ENCODE assay signal across 8 cellular contexts in the genomic region with DNA sequence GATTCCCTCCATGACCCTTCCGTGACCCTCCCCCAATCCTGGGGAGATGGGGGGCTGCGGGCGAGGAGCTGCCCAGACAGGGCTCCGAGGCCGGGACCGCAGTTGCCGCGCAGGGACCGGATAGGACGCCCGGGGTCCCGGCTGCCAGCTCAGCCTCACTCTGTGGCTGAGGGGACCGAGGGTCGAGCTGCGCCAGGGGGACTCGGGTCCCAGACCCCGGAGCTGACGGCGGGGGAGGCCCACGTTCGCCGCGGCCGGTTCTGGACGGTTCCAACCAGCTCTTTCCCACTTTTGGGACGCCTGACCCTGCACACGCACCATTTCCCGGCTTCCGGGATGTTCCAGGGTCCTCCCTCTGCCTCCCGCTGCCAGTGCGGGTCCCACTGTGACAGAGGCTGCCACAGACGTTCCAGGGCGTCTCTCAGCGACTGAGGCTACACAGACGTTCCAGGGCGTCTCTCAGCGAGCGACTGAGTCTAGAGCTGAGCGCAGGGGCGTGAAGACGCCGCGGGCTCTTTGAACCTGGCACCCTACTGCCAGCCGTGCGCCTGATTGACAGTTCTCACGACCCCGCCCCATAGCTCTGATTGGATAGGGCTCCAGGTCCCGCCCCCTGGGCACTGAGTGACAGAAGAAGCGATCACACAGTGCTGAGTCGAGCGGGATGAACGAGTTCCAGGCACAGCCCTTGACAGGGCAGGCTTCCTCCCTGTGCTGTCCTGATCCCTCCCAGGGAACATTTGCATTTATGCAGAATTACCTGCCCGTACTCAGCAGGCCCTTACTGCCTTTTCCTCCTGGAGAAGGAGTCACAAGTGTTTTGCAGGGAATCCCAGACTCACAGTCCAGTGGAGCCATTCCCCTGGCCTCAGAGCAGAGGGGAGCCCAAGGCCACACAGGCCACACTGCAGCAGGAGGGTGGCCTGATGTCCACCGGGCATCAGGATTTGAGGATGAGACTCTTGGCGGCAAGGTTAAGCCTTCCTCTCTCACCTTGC. TPM values are rescaled to one million over a fixed set of nuclear protein-coding genes. Genes with fewer than 3 reads are reported as not detected.
A peak's percentile ranks its signal among the peaks of the same experiment; 100 is the strongest.
DNase-seq lines count a peak whose midpoint lies in the region; ATAC-seq and TF ChIP-seq lines count a peak whose summit lies in the region.

A gene (minus strand): TSS at position 472 of the 998 bp plus-strand sequence. CDS start 151 bp downstream, at position 321.

- H3K27me3 ChIP-seq in Karpas-422 (ENCODE audit: low read length) (no peaks in the 10 kb centered on the region), SK-N-SH (ENCODE audit: insufficient read depth) (no peaks in the 10 kb centered on the region), suprapubic skin (no peaks in the 10 kb centered on the region)

- no peaks in the 10 kb centered on the region for H3K9me3 Mint-ChIP-seq in activated naive CD8-positive, alpha-beta T cell (ENCODE audit: low read depth)

- H3K4me1 ChIP-seq in Karpas-422 (ENCODE audit: low read length) (peaks cover 18% of the 10 kb centered on the region), SK-N-SH (ENCODE audit: control insufficient read depth in 1 of 2, insufficient read depth in 2 of 2, low read depth in 1 of 2, low read length in 1 of 2) (peaks cover 0 to 14% of the 10 kb centered on the region in 2 experiments; a peak in 1 of 4 replicates), suprapubic skin (peaks cover 21% of the 10 kb centered on the region)

- DNase-seq in EH (ENCODE audit: low read depth) = peak; percentile 95
- DNase-seq in Karpas-422 = peak; percentile 99
- peak; percentile 94 for DNase-seq in SK-N-SH
- DNase-seq in glomerular visceral epithelial cell (ENCODE audit: extremely low spot score) = peak; percentile 40
- peak; percentile 97 for DNase-seq in occipital lobe (lab: John Stamatoyannopoulos, UW)
- DNase-seq in suprapubic skin (ENCODE audit: low spot score in 2 of 2) = peak; percentile 98 to 99

- peak within 1 kb of the TSS; percentile 98 for H3K4me2 ChIP-seq in Karpas-422 (ENCODE audit: low read depth, low read length, poor library complexity, severe bottlenecking)
- H3K4me2 ChIP-seq in SK-N-SH = peak within 1 kb of the TSS; percentile 86

- CTCF ChIA-PET in SK-N-SH (lab: Yijun Ruan, JAX) = interaction anchor here (0.8 to 1.8 kb wide), 6 partner anchors 32 to 536 kb away, joined by 3 to 4 read pairs (median 3); a partner anchor contains a TSS

- TF ChIP-seq POLR2A in suprapubic skin (IDR thresholded peaks at IDR 0.05) = peak in 1 of 2 donors; percentile 66

- H3K36me3 ChIP-seq in Karpas-422 (ENCODE audit: insufficient read depth, low read length) (no peaks in the 10 kb centered on the region), SK-N-SH (replicated peaks in 1 of 2; ENCODE audit: control insufficient read depth in 1 of 2, insufficient read depth in 2 of 2, low read length in 1 of 2) (no peaks in the 10 kb centered on the region), suprapubic skin (no peaks in the 10 kb centered on the region)

- no peaks in the 10 kb centered on the region for H3K9me3 ChIP-seq in Karpas-422 (ENCODE audit: low read length)
- no peaks in the 10 kb centered on the region for H3K9me3 ChIP-seq in SK-N-SH
- H3K9me3 ChIP-seq in suprapubic skin = no peaks in the 10 kb centered on the region

- TF ChIP-seq EP300 in SK-N-SH (IDR thresholded peaks at IDR 0.05; ENCODE audit: borderline replicate concordance in 1 of 2, low read depth in 1 of 2, low read length in 1 of 2) = no peak
- TF ChIP-seq EP300 in suprapubic skin (IDR thresholded peaks at IDR 0.05) = no peak

- H3K9ac ChIP-seq in Karpas-422 (ENCODE audit: low read length) (peak within 1 kb of the TSS; percentile 94), SK-N-SH (peak within 1 kb of the TSS; percentile 73)

- POLR2A ChIA-PET in SK-N-SH (lab: Yijun Ruan, JAX) = interaction anchor here (0.9 to 1.3 kb wide), 6 partner anchors 32 to 269 kb away, joined by 3 to 15 read pairs (median 4); a partner anchor contains a TSS

- TF ChIP-seq CTCF in SK-N-SH (IDR thresholded peaks at IDR 0.05) (no peak), suprapubic skin (IDR thresholded peaks at IDR 0.05) (no peak)

- H2AFZ ChIP-seq in Karpas-422 (ENCODE audit: low read length) (peak within 1 kb of the TSS; percentile 95), SK-N-SH (ENCODE audit: low read depth) (peak within 1 kb of the TSS; percentile 80)

- H3K4me3 ChIP-seq in Karpas-422 (ENCODE audit: low read length) (peak within 1 kb of the TSS; percentile 94), SK-N-SH (ENCODE audit: low read depth in 2 of 2, low read length in 1 of 2) (peak within 1 kb of the TSS; percentile 82 to 95), suprapubic skin (peak within 1 kb of the TSS; percentile 79)

- no peaks in the 10 kb centered on the region for H3K27me3 Mint-ChIP-seq in activated naive CD8-positive, alpha-beta T cell

- H3K4me3 Mint-ChIP-seq in activated naive CD8-positive, alpha-beta T cell = peak within 1 kb of the TSS; percentile 95

- H3K36me3 Mint-ChIP-seq in activated naive CD8-positive, alpha-beta T cell = peaks cover 2% of the 10 kb centered on the region

- peaks cover 43% of the 10 kb centered on the region for H3K79me2 ChIP-seq in Karpas-422 (ENCODE audit: low read length)
- H3K79me2 ChIP-seq in SK-N-SH (ENCODE audit: insufficient read depth) = no peaks in the 10 kb centered on the region; the same call in 1 of the 2 replicates

- H3K4me1 Mint-ChIP-seq in activated naive CD8-positive, alpha-beta T cell (ENCODE audit: low read depth) = peaks cover 43% of the 10 kb centered on the region

- peak; percentile 86 for ATAC-seq in GM21825 (IDR thresholded peaks at IDR 0.05; ENCODE audit: unreplicated experiment)

- H4K20me1 ChIP-seq in Karpas-422 (ENCODE audit: insufficient read depth, low read depth, low read length) (no peaks in the 10 kb centered on the region), SK-N-SH (ENCODE audit: insufficient read depth) (no peaks in the 10 kb centered on the region)

- no peaks in the 10 kb centered on the region for H3K9me2 ChIP-seq in Karpas-422 (replicated peaks; ENCODE audit: insufficient read depth, low read length)
- H3K9me2 ChIP-seq in SK-N-SH = no peaks in the 10 kb centered on the region

- H3K27ac Mint-ChIP-seq in activated naive CD8-positive, alpha-beta T cell = peak within 1 kb of the TSS; percentile 96

- no peaks in the 10 kb centered on the region for H3F3A ChIP-seq in SK-N-SH (replicated peaks; ENCODE audit: insufficient read depth)

- no peak for TF ChIP-seq RAD21 in SK-N-SH (IDR thresholded peaks at IDR 0.05; ENCODE audit: low read length)

- 2% methylated on average over 22 of the region's 55 CpGs for WGBS in SK-N-SH (ENCODE audit: low lambda C conversion rate)
- 2% methylated on average over 13 of the region's 55 CpGs for WGBS in suprapubic skin

- H3K27ac ChIP-seq in Karpas-422 (ENCODE audit: low read length) = peak within 1 kb of the TSS; percentile 67
- H3K27ac ChIP-seq in SK-N-SH (ENCODE audit: low read depth in 2 of 2, low read length in 1 of 2) = peak within 1 kb of the TSS; percentile 39 to 83; a peak in 3 of 4 replicates
- H3K27ac ChIP-seq in suprapubic skin = peak within 1 kb of the TSS; percentile 95

TF ChIP-seq in SK-N-SH, 30 proteins besides CTCF, POLR2A, EP300 and RAD21 (continues in another document):
- no peak for TF ChIP-seq CHD2 (IDR thresholded peaks at IDR 0.05; ENCODE audit: low read length, partially characterized antibody)
- TF ChIP-seq TAF1 (IDR thresholded peaks at IDR 0.05; ENCODE audit: borderline replicate concordance, low read depth, low read length) = peak; percentile 52; the same call in 1 of the 2 replicates
- TF ChIP-seq, protein P1, sequence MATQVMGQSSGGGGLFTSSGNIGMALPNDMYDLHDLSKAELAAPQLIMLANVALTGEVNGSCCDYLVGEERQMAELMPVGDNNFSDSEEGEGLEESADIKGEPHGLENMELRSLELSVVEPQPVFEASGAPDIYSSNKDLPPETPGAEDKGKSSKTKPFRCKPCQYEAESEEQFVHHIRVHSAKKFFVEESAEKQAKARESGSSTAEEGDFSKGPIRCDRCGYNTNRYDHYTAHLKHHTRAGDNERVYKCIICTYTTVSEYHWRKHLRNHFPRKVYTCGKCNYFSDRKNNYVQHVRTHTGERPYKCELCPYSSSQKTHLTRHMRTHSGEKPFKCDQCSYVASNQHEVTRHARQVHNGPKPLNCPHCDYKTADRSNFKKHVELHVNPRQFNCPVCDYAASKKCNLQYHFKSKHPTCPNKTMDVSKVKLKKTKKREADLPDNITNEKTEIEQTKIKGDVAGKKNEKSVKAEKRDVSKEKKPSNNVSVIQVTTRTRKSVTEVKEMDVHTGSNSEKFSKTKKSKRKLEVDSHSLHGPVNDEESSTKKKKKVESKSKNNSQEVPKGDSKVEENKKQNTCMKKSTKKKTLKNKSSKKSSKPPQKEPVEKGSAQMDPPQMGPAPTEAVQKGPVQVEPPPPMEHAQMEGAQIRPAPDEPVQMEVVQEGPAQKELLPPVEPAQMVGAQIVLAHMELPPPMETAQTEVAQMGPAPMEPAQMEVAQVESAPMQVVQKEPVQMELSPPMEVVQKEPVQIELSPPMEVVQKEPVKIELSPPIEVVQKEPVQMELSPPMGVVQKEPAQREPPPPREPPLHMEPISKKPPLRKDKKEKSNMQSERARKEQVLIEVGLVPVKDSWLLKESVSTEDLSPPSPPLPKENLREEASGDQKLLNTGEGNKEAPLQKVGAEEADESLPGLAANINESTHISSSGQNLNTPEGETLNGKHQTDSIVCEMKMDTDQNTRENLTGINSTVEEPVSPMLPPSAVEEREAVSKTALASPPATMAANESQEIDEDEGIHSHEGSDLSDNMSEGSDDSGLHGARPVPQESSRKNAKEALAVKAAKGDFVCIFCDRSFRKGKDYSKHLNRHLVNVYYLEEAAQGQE (IDR thresholded peaks at IDR 0.05; ENCODE audit: low read depth, low read length) = no peak
- no peak for TF ChIP-seq RCOR1 (IDR thresholded peaks at IDR 0.05; ENCODE audit: low read length)
- no peak for TF ChIP-seq MEF2A (IDR thresholded peaks at IDR 0.05; ENCODE audit: borderline replicate concordance, low read depth)
- peak; percentile 60; the same call in 1 of the 2 replicates for TF ChIP-seq SIN3A (IDR thresholded peaks at IDR 0.05; ENCODE audit: borderline replicate concordance, low read depth, low read length)
- TF ChIP-seq MXI1 (IDR thresholded peaks at IDR 0.05; ENCODE audit: low read depth, low read length) = peak; percentile 61

RNA-seq across cellular contexts. Expression of the gene that starts here (rescaled TPM):
- total RNA-seq in Karpas-422 (2014; rRNA removed; shearing (Covaris generic); ENCODE audit: low replicate concordance) = 4.7 and 6.2 TPM in 2 replicates
- 0.99 and 1.3 TPM in 2 replicates for polyA plus RNA-seq in SK-N-SH (2012; rRNA removed)
- 1.3 and 1.5 TPM in 2 replicates for polyA plus RNA-seq in SK-N-SH (2012; cell fraction: cytosol; rRNA removed)
- 1.8 and 1.9 TPM in 2 replicates for polyA plus RNA-seq in SK-N-SH (2012; cell fraction: nucleus; rRNA removed)
- total RNA-seq in occipital lobe = 1.9 TPM
- 1 to 10 TPM; 2.6 to 8.3 (median 5.8) TPM for total RNA-seq in suprapubic skin

Comparison
In these comparisons a context has a peak if more than half of its experiments do, and no peak if none do; other contexts are left out.
1. Peak in every context shown above with its lines: DNase-seq, ATAC-seq, H3K4me3 ChIP-seq and H3K27ac ChIP-seq.
2. DNase-seq: peak in every context shown above with its lines; median percentile 99 in Karpas-422; 98 in suprapubic skin; 97 in occipital lobe; 95 in EH; 94 in SK-N-SH; 40 in glomerular visceral epithelial cell.